In the genomic region with DNA sequence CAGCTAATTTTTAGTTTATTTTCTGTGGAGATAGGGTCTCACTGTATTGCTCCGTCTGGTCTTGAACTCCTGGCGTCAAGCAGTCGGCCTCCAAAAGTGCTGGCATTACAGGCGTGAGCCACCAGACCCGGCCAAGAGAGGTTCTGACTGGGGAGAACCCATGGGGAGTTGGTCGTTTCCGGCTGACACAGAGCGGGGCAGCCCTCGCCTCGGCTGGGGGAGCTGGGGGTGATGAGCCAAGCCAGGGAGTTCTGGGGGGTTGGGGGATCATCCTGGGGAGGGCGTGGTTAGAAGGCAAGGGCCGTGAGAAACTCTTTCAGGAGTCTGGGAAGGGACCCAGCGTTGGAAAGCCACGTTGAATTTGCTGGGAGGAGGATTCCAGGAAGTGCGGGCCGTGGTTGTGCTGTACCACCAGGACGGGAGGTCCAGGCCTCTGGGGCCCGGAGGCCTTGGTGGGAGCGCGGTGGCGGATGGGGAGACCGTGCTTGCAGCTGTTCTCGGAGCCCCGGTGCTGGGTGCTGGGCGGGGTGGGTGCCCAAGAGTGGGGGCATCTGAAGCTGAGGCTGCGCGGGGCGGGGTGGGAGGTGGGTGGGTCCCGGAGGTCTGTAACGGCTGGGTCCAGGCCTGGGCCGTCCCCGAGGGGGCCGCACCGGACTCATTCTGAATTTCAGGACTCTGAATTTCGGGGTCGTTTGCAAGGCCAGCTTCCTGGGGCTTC, we compare ENCODE assay signal across 28 cellular contexts. TPM values are rescaled to one million over a fixed set of nuclear protein-coding genes. Genes with fewer than 3 reads are reported as not detected.
"Had no signal": no experiment of that assay in that cellular context is flagged by ENCODE, and none has a peak within 500 bp of the region (broad histone marks: within the 10 kb centered on the region; RNA-seq: fewer than 3 reads in every experiment).

No MANE protein-coding gene starts in this region.

- FAIRE-seq: bronchial epithelial cell had no signal

- H3K4me2 ChIP-seq: KMS-11 had no signal

- DNase-seq: activated CD4-positive, alpha-beta T cell treated with anti-CD3 and anti-CD28 coated beads for 48 hours; activated CD4-positive, alpha-beta T cell treated with anti-CD3 and anti-CD28 coated beads, Interleukin-2, amount 50 U/mL, for 4 hours; activated CD4-positive, CD25-positive, alpha-beta regulatory T cell treated with anti-CD3 and anti-CD28 coated beads, Interleukin-2, amount 50 U/mL, for 72 hours; activated CD8-positive, alpha-beta memory T cell treated with anti-CD3 and anti-CD28 coated beads, Interleukin-2, amount 50 U/mL, for 48 hours; activated CD8-positive, alpha-beta T cell treated with anti-CD3 and anti-CD28 coated beads, Interleukin-2, amount 10 ng/mL, durations not matched to agents 7 days and 5 days; activated effector memory CD4-positive, alpha-beta T cell treated with Interleukin-2 at 50 U/mL for 16 hours; activated naive CD4-positive, alpha-beta T cell; activated T-cell treated with anti-CD3 and anti-CD28 coated beads, Interleukin-2, amount 50 U/mL, for 24 hours; body of pancreas; MG63; MV-4-11; NCI-H1092 treated with DMSO at 0.1 percent for 48 hours; NCI-H1436; NCI-H187; NCI-H2081; NCI-H510A treated with DMSO at 0.1 percent for 48 hours; NCI-H69; NK-92 treated with Interleukin-12 subunit alpha and Interleukin-12 subunit beta, amount 100 ng/mL, for 24 hours; OCI-M1; Right ventricle myocardium superior; RPMI8226; T-helper 17 cell; T-helper 9 cell had no signal

- H3K9me3 ChIP-seq: ascending aorta, body of pancreas, MG63, SJSA1 had no signal

- H3K4me1 ChIP-seq: ascending aorta, body of pancreas, SJSA1 had no signal

- H3K27ac ChIP-seq: ascending aorta, body of pancreas, KMS-11, SJSA1 had no signal

- H3K9ac ChIP-seq: KMS-11 had no signal

- H3K27me3 ChIP-seq: ascending aorta, body of pancreas, MG63, SJSA1 had no signal

- ATAC-seq: activated CD8-positive, alpha-beta T cell treated with anti-CD3 and anti-CD28 coated beads, Interleukin-2, amount 10 ng/mL, durations not matched to agents 7 days and 5 days; body of pancreas; Panc1; T-helper 17 cell had no signal

- H3K4me3 ChIP-seq: ascending aorta, body of pancreas, MG63, SJSA1 had no signal

RNA-seq across cellular contexts. Expression of a gene that starts 55.8 kb away (rescaled TPM):
- total RNA-seq: ascending aorta, Right ventricle myocardium superior, SJSA1 had no signal
